31 cellular contexts compared by ENCODE assay signal in the genomic region with DNA sequence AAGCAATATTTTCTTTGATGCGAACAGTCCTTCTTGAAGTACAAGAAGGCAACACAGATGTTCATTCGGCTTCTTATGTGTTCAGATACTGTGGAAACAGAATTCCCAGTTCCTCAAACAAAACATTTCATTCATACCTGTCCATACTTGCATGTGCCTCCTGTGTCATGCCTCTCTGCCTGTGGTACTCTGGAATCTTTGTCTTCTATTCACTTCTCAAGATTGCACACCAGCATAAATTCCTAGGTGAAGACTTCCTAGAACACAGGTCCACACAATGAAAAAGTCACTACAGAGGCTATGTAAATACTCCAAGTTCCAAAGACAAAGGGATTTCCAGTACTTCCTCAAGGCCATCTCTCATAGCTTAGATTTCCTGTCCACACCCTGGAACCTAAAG.
"Had no signal": no experiment of that assay in that cellular context is flagged by ENCODE, and none has a peak within 500 bp of the region (broad histone marks: within the 10 kb centered on the region; RNA-seq: fewer than 3 reads in every experiment).

No MANE protein-coding gene starts in this region.

- H3K27me3 ChIP-seq: body of pancreas, esophagus squamous epithelium had no signal

- H3K4me1 Mint-ChIP-seq: activated B cell treated with CpG ODN at 0.5 μM for 24 hours; activated T-helper 17 cell treated with anti-CD3 and anti-CD28 coated beads, Interleukin-2, amount 50 U/mL, for 72 hours; central memory CD8-positive, alpha-beta T cell; T-helper 17 cell had no signal

- DNase-seq: activated B cell treated with CpG ODN at 0.5 μM for 24 hours; activated CD4-positive, alpha-beta T cell treated with anti-CD3 and anti-CD28 coated beads for 48 hours; activated CD4-positive, alpha-beta T cell treated with anti-CD3 and anti-CD28 coated beads, Interleukin-2, amount 50 U/mL, for 1 hour; activated CD4-positive, alpha-beta T cell treated with anti-CD3 and anti-CD28 coated beads, Interleukin-2, amount 50 U/mL, for 48 hours; activated CD8-positive, alpha-beta memory T cell treated with anti-CD3 and anti-CD28 coated beads for 24 hours; activated CD8-positive, alpha-beta T cell treated with anti-CD3 and anti-CD28 coated beads for 36 hours; activated effector memory CD4-positive, alpha-beta T cell treated with Interleukin-2 at 50 U/mL for 16 hours; activated gamma-delta T cell treated with Interleukin-2 at 50 U/mL for 16 hours; activated naive CD4-positive, alpha-beta T cell treated with anti-CD3 and anti-CD28 coated beads, Interleukin-2, amount 50 U/mL, for 16 hours; activated naive CD4-positive, alpha-beta T cell treated with Interleukin-2 at 50 U/mL for 16 hours; activated T-cell treated with anti-CD3 and anti-CD28 coated beads, Interleukin-2, amount 50 U/mL, for 4 hours; amniotic stem cell; anterior cingulate cortex; body of pancreas; dorsolateral prefrontal cortex; effector memory CD4-positive, alpha-beta T cell; endodermal cell; esophagus squamous epithelium; head of caudate nucleus; T-helper 1 cell; T-helper 17 cell; T1000; WERI-Rb-1 had no signal

- H3K9me3 ChIP-seq: body of pancreas, esophagus squamous epithelium had no signal

- H3K9me3 Mint-ChIP-seq: activated B cell treated with CpG ODN at 0.5 μM for 24 hours; activated CD8-positive, alpha-beta T cell treated with anti-CD3 and anti-CD28 coated beads for 36 hours; activated T-cell treated with anti-CD3 and anti-CD28 coated beads, Interleukin-2, amount 50 U/mL, for 4 hours; activated T-helper 17 cell treated with anti-CD3 and anti-CD28 coated beads, Interleukin-2, amount 50 U/mL, for 72 hours; central memory CD8-positive, alpha-beta T cell; dendritic cell treated with granulocyte-macrophage colony-stimulating factor and Interleukin-4, amounts not matched to agents 40 ng/mL and 50 ng/mL, for 4 days; T-helper 2 cell treated with Interferon-gamma antibody and Interleukin-4, amounts not matched to agents 5 μg/mL and 100 μg/mL, for 36 hours had no signal

- ATAC-seq: activated CD4-positive, CD25-positive, alpha-beta regulatory T cell treated with anti-CD3 and anti-CD28 coated beads, Interleukin-2, amount 50 U/mL, for 24 hours; activated CD8-positive, alpha-beta T cell treated with anti-CD3 and anti-CD28 coated beads for 36 hours; activated T-cell treated with anti-CD3 and anti-CD28 coated beads, Interleukin-2, amount 50 U/mL, for 4 hours; activated T-helper 17 cell treated with anti-CD3 and anti-CD28 coated beads, Interleukin-2, amount 50 U/mL, for 72 hours; body of pancreas; T-helper 17 cell had no signal

- H3K36me3 Mint-ChIP-seq: activated naive CD8-positive, alpha-beta T cell had no signal

- H3K4me3 ChIP-seq: body of pancreas, coronary artery, dorsolateral prefrontal cortex, esophagus squamous epithelium had no signal

- H3K27ac Mint-ChIP-seq: activated B cell treated with CpG ODN at 0.5 μM for 24 hours; activated CD8-positive, alpha-beta T cell treated with anti-CD3 and anti-CD28 coated beads for 36 hours; activated naive CD8-positive, alpha-beta T cell; activated T-helper 17 cell treated with anti-CD3 and anti-CD28 coated beads, Interleukin-2, amount 50 U/mL, for 72 hours; dendritic cell treated with granulocyte-macrophage colony-stimulating factor and Interleukin-4, amounts not matched to agents 40 ng/mL and 50 ng/mL, for 4 days; endodermal cell; T-helper 17 cell; T-helper 2 cell treated with Interferon-gamma antibody and Interleukin-4, amounts not matched to agents 5 μg/mL and 100 μg/mL, for 36 hours had no signal

- H3K27ac ChIP-seq: body of pancreas, coronary artery, dorsolateral prefrontal cortex, esophagus squamous epithelium, WERI-Rb-1 had no signal

- H3K4me3 Mint-ChIP-seq: activated B cell treated with CpG ODN at 0.5 μM for 24 hours; activated CD8-positive, alpha-beta T cell treated with anti-CD3 and anti-CD28 coated beads for 36 hours; activated naive CD8-positive, alpha-beta T cell; activated T-cell treated with anti-CD3 and anti-CD28 coated beads, Interleukin-2, amount 50 U/mL, for 4 hours; activated T-helper 17 cell treated with anti-CD3 and anti-CD28 coated beads, Interleukin-2, amount 50 U/mL, for 72 hours; central memory CD8-positive, alpha-beta T cell; dendritic cell treated with granulocyte-macrophage colony-stimulating factor and Interleukin-4, amounts not matched to agents 40 ng/mL and 50 ng/mL, for 4 days; endodermal cell; T-helper 17 cell; T-helper 2 cell treated with Interferon-gamma antibody and Interleukin-4, amounts not matched to agents 5 μg/mL and 100 μg/mL, for 36 hours had no signal

- H3K36me3 ChIP-seq: esophagus squamous epithelium, WERI-Rb-1 had no signal

- H3K4me1 ChIP-seq: body of pancreas, esophagus squamous epithelium had no signal

- H3K27me3 Mint-ChIP-seq: activated B cell treated with CpG ODN at 0.5 μM for 24 hours; activated CD8-positive, alpha-beta T cell treated with anti-CD3 and anti-CD28 coated beads for 36 hours; activated naive CD8-positive, alpha-beta T cell; activated T-helper 17 cell treated with anti-CD3 and anti-CD28 coated beads, Interleukin-2, amount 50 U/mL, for 72 hours; central memory CD8-positive, alpha-beta T cell; dendritic cell treated with granulocyte-macrophage colony-stimulating factor and Interleukin-4, amounts not matched to agents 40 ng/mL and 50 ng/mL, for 4 days; T-helper 17 cell had no signal

- FAIRE-seq: frontal cortex had no signal
